Comparison of ENCODE assay signal across 14 cellular contexts in genomic region chr11:74725701-74726100, GRCh38. TPM values are rescaled to one million over a fixed set of nuclear protein-coding genes. Genes with fewer than 3 reads are reported as not detected.
"Had no signal": no experiment of that assay in that cellular context is flagged by ENCODE, and none has a peak within 500 bp of the region (broad histone marks: within the 10 kb centered on the region; RNA-seq: fewer than 3 reads in every experiment).

No MANE protein-coding gene starts in this region.

- H3K9me3 ChIP-seq: lower lobe of right lung, tibial artery had no signal

- DNase-seq: activated CD4-positive, alpha-beta T cell treated with anti-CD3 and anti-CD28 coated beads, Interleukin-2, amount 50 U/mL, for 48 hours; activated CD4-positive, CD25-positive, alpha-beta regulatory T cell treated with anti-CD3 and anti-CD28 coated beads, Interleukin-2, amount 50 U/mL, for 72 hours; activated CD8-positive, alpha-beta memory T cell treated with anti-CD3 and anti-CD28 coated beads, Interleukin-2, amount 10 ng/mL, durations not matched to agents 7 days and 5 days; activated effector memory CD4-positive, alpha-beta T cell treated with Interleukin-2 at 50 U/mL for 16 hours; activated T-cell treated with anti-CD3 and anti-CD28 coated beads, Interleukin-2, amount 50 U/mL, for 24 hours; hippocampal formation; lower lobe of right lung; natural killer cell; occipital lobe; stimulated activated CD4-positive, alpha-beta T cell treated with anti-CD3 and anti-CD28 coated beads, Interleukin-4, amount 100 ng/mL, for 24 hours; T-helper 9 cell; tibial artery had no signal

- H3K4me3 ChIP-seq: lower lobe of right lung, tibial artery had no signal

- H3K27ac ChIP-seq: lower lobe of right lung had no signal

- H3K36me3 ChIP-seq: lower lobe of right lung, tibial artery had no signal

RNA-seq across cellular contexts. Expression of gene CHRDL2, which starts 5.5 kb away (rescaled TPM):
- total RNA-seq: activated CD8-positive, alpha-beta memory T cell treated with anti-CD3 and anti-CD28 coated beads, Interleukin-2, amount 10 ng/mL, durations not matched to agents 7 days and 5 days; activated naive CD4-positive, alpha-beta T cell treated with anti-CD3 and anti-CD28 coated beads, Interleukin-2, amount 50 U/mL, for 72 hours; cerebellum; natural killer cell; occipital lobe had no signal
